Comparison of ENCODE assay signal across 8 cellular contexts in genomic region chr2:200471324-200471848, GRCh38. TPM values are rescaled to one million over a fixed set of nuclear protein-coding genes. Genes with fewer than 3 reads are reported as not detected.
DNase-seq lines count a peak whose midpoint lies in the region; ATAC-seq, FAIRE-seq and TF ChIP-seq lines count a peak whose summit lies in the region.

No MANE protein-coding gene starts in this region.

- H3K9me3 ChIP-seq in lung (ENCODE audit: control insufficient read depth in 2 of 2, insufficient read depth in 1 of 2, low read length in 1 of 2) (no peaks in the 10 kb centered on the region), vagina (no peaks in the 10 kb centered on the region)

- H3K27ac ChIP-seq in lung (ENCODE audit: low read depth in 1 of 2, low read length in 1 of 2) (no peak overlapping the region), vagina (no peak overlapping the region)

- H3K36me3 ChIP-seq in bronchial epithelial cell (ENCODE audit: control insufficient read depth, insufficient read depth, low read length) = peaks cover 39% of the 10 kb centered on the region
- H3K36me3 ChIP-seq in lung (ENCODE audit: control insufficient read depth in 2 of 2, insufficient read depth in 2 of 2, low read length in 2 of 2) = peaks cover 25 to 35% of the 10 kb centered on the region in 2 donors
- peaks cover 0 to 42% of the 10 kb centered on the region in 2 donors for H3K36me3 ChIP-seq in vagina

- 60 to 64% methylated on average over 8 of the region's 8 CpGs for WGBS in lung, 2 donors

- no peaks in the 10 kb centered on the region for H3K27me3 ChIP-seq in bronchial epithelial cell (ENCODE audit: control insufficient read depth, insufficient read depth, low read length)
- H3K27me3 ChIP-seq in lung (ENCODE audit: control insufficient read depth, insufficient read depth) = no peaks in the 10 kb centered on the region
- no peaks in the 10 kb centered on the region for H3K27me3 ChIP-seq in vagina

- intact Hi-C loops in vagina (cut with DNase I) = no loop called here

- in situ Hi-C loops in SK-MEL-5 (cut with HindIII; ENCODE audit: low pct_unique_long_range_greater_than_20kb, low sequenced_read_pairs) = no loop called here

- DNase-seq in NCI-H2196 (lab: John Stamatoyannopoulos, UW; ENCODE audit: unreplicated experiment) (peak; percentile 26), NCI-H2196 treated with DMSO at 0.1 percent for 48 hours (lab: John Stamatoyannopoulos, UW; ENCODE audit: unreplicated experiment) (no peak), SK-MEL-5 (ENCODE audit: low read depth, low spot score) (peak; percentile 59), bronchial epithelial cell (ENCODE audit: low read depth) (peak; percentile 18), lung (ENCODE audit: low spot score) (no peak), vagina (ENCODE audit: extremely low spot score in 2 of 2) (no peak)

- no peak overlapping the region for H3K4me3 ChIP-seq in bronchial epithelial cell (ENCODE audit: low read depth, low read length)
- H3K4me3 ChIP-seq in lung = no peak overlapping the region
- H3K4me3 ChIP-seq in vagina = no peak overlapping the region

- TF ChIP-seq POLR2A in vagina (IDR thresholded peaks at IDR 0.05) = no peak

- ATAC-seq in GM21423 (IDR thresholded peaks at IDR 0.05; ENCODE audit: unreplicated experiment) = peak; percentile 76
- peak; percentile 78 for ATAC-seq in HG03520 (IDR thresholded peaks at IDR 0.05; ENCODE audit: unreplicated experiment)
- ATAC-seq in lung (ENCODE audit: insufficient read depth, low FRiP score) = no peak

- TF ChIP-seq CTCF in bronchial epithelial cell (IDR thresholded peaks at IDR 0.05; ENCODE audit: insufficient read depth, low read length, severe bottlenecking) (peak; percentile 56), lung (IDR thresholded peaks at IDR 0.05; ENCODE audit: control extremely low read depth, extremely low read depth) (peak; percentile 22), vagina (IDR thresholded peaks at IDR 0.05) (peak in 2 of 3 experiments; percentile 20 to 27)

- no peak for FAIRE-seq in bronchial epithelial cell (lab: Jason Lieb, UNC)

- H3K4me1 ChIP-seq in lung (ENCODE audit: control insufficient read depth in 2 of 2, insufficient read depth in 2 of 2, low read length in 2 of 2) = no peaks in the 10 kb centered on the region
- H3K4me1 ChIP-seq in vagina = no peaks in the 10 kb centered on the region

RNA-seq across cellular contexts. Expression of gene KCTD18, which starts 38.5 kb away (rescaled TPM):
- 13.5 and 16.2 TPM in 2 replicates for total RNA-seq in SK-MEL-5 (2014; rRNA removed; shearing (Covaris generic))
- 15.4 and 15.7 TPM in 2 replicates for polyA plus RNA-seq in SK-MEL-5 (2015; cell fraction: cytosol; rRNA removed)
- 17.9 and 20.8 TPM in 2 replicates for polyA plus RNA-seq in SK-MEL-5 (2015; cell fraction: nucleus; rRNA removed)
- total RNA-seq in bronchial epithelial cell = 28.2 and 31.1 TPM in 2 replicates
- total RNA-seq in lung = 10 to 100 TPM; 14.1 to 21.6 TPM
- polyA plus RNA-seq in lung = 10 to 100 TPM in 1 of 2 donors, 1 to 10 TPM in 1; 6.8 to 10.2 TPM
- 16.9 TPM for total RNA-seq in vagina

RNA-seq across cellular contexts. Expression of gene SGO2, which starts 54.6 kb away (rescaled TPM):
- 9.1 and 10.7 TPM in 2 replicates for total RNA-seq in SK-MEL-5 (2014; rRNA removed; shearing (Covaris generic))
- 13.0 and 17.2 TPM in 2 replicates for polyA plus RNA-seq in SK-MEL-5 (2015; cell fraction: cytosol; rRNA removed)
- 13.0 and 17.0 TPM in 2 replicates for polyA plus RNA-seq in SK-MEL-5 (2015; cell fraction: nucleus; rRNA removed)
- total RNA-seq in bronchial epithelial cell = 0.64 and 0.79 TPM in 2 replicates
- 1 to 10 TPM; 2.7 to 7.2 TPM for total RNA-seq in lung
- polyA plus RNA-seq in lung = 1 to 10 TPM in 1 of 2 donors, under 1 TPM in 1; 0.57 to 1.3 TPM
- total RNA-seq in vagina = 1.7 TPM

Comparison
In these comparisons a context has a peak if more than half of its experiments do, and no peak if none do; other contexts are left out.
1. DNase-seq: peak in NCI-H2196 (single experiment), SK-MEL-5 (single experiment) and bronchial epithelial cell (single experiment); none in NCI-H2196 treated with DMSO at 0.1 percent for 48 hours (single experiment), lung (single experiment) and vagina (0 of 2).
2. Peak in every context shown above with its lines, with median percentiles within 50 percentile points of each other: CTCF ChIP-seq.